ENCODE assay signal across 15 cellular contexts in genomic region chr11:114279778-114280532, GRCh38. TPM values are rescaled to one million over a fixed set of nuclear protein-coding genes. Genes with fewer than 3 reads are reported as not detected.
A peak's percentile ranks its signal among the peaks of the same experiment; 100 is the strongest.
DNase-seq lines count a peak whose midpoint lies in the region; ATAC-seq and TF ChIP-seq lines count a peak whose summit lies in the region.
"Had no signal": no experiment of that assay in that cellular context is flagged by ENCODE, and none has a peak within 500 bp of the region (broad histone marks: within the 10 kb centered on the region; RNA-seq: fewer than 3 reads in every experiment).

No MANE protein-coding gene starts in this region.

- no peaks in the 10 kb centered on the region for H3K36me3 ChIP-seq in psoas muscle (ENCODE audit: insufficient read depth in 1 of 2, low read depth in 1 of 2)

- WGBS in psoas muscle, 3 donors, result 90 to 92% (median 91%) methylated on average over 10 of the region's 10 CpGs

- H3K27me3 Mint-ChIP-seq in activated CD4-positive, alpha-beta T cell treated with anti-CD3 and anti-CD28 coated beads for 36 hours, result peaks cover 20% of the 10 kb centered on the region

- DNase-seq in Daoy (ENCODE audit: low read depth), result peak; percentile 54
- DNase-seq in SW480 (ENCODE audit: low spot score), result peak; percentile 44
- peak; percentile 72 for DNase-seq in fibroblast of mammary gland (ENCODE audit: low read depth)
- no peak for DNase-seq in psoas muscle
- no peak for DNase-seq in foreskin melanocyte
- DNase-seq in activated CD4-positive, alpha-beta T cell treated with anti-CD3 and anti-CD28 coated beads for 36 hours, result no peak
- no peak for DNase-seq in stimulated activated CD4-positive, alpha-beta T cell treated with anti-CD3 and anti-CD28 coated beads, Interleukin-2, amount 100 ng/mL, for 24 hours

- H3K27ac Mint-ChIP-seq in activated CD4-positive, alpha-beta T cell treated with anti-CD3 and anti-CD28 coated beads for 36 hours, result no peak overlapping the region
- H3K27ac Mint-ChIP-seq: dendritic cell treated with granulocyte-macrophage colony-stimulating factor and Interleukin-4, amounts not matched to agents 40 ng/mL and 50 ng/mL, for 4 days; stimulated activated naive CD8-positive, alpha-beta T cell treated with anti-CD3 and anti-CD28 coated beads, Interleukin-15, amount 100 ng/mL, for 72 hours had no signal

- CTCF ChIA-PET in activated CD4-positive, alpha-beta T cell treated with anti-CD3 and anti-CD28 coated beads for 36 hours (lab: Charles Lee), result interaction anchor here (1.2 kb wide), 1 partner anchor 19 kb away, joined by 3 read pairs; no protein-coding TSS in a partner anchor

- H3K27me3 ChIP-seq in psoas muscle (ENCODE audit: insufficient read depth in 3 of 3, low read length in 2 of 3), result peaks cover 0 to 5% (median 0%) of the 10 kb centered on the region in 3 donors

- no peaks in the 10 kb centered on the region for H3K4me1 Mint-ChIP-seq in activated CD4-positive, alpha-beta T cell treated with anti-CD3 and anti-CD28 coated beads for 36 hours
- H3K4me1 Mint-ChIP-seq: CD14-positive monocyte; stimulated activated naive CD8-positive, alpha-beta T cell treated with anti-CD3 and anti-CD28 coated beads, Interleukin-15, amount 100 ng/mL, for 72 hours had no signal

- H3K4me1 ChIP-seq in psoas muscle, result peaks cover 3% of the 10 kb centered on the region

- no peaks in the 10 kb centered on the region for H3K9me3 Mint-ChIP-seq in activated CD4-positive, alpha-beta T cell treated with anti-CD3 and anti-CD28 coated beads for 36 hours (ENCODE audit: low read depth)
- H3K9me3 Mint-ChIP-seq: CD14-positive monocyte; dendritic cell treated with granulocyte-macrophage colony-stimulating factor and Interleukin-4, amounts not matched to agents 40 ng/mL and 50 ng/mL, for 4 days; stimulated activated naive CD8-positive, alpha-beta T cell treated with anti-CD3 and anti-CD28 coated beads, Interleukin-15, amount 100 ng/mL, for 72 hours had no signal

- H3K27ac ChIP-seq in psoas muscle, result no peak overlapping the region
- H3K27ac ChIP-seq: KMS-11, SK-N-MC had no signal

- TF ChIP-seq CTCF in fibroblast of mammary gland (conservative IDR thresholded peaks at IDR 0.05; ENCODE audit: control insufficient read depth, insufficient read depth, low read depth, low read length) (no peak), psoas muscle (IDR thresholded peaks at IDR 0.05) (no peak)

- no peaks in the 10 kb centered on the region for H3K36me3 Mint-ChIP-seq in activated CD4-positive, alpha-beta T cell treated with anti-CD3 and anti-CD28 coated beads for 36 hours (ENCODE audit: low read depth)
- H3K36me3 Mint-ChIP-seq: CD14-positive monocyte had no signal

- POLR2A ChIA-PET in activated CD4-positive, alpha-beta T cell treated with anti-CD3 and anti-CD28 coated beads for 36 hours (lab: Charles Lee), result no interaction called here

- H3K4me3 Mint-ChIP-seq in activated CD4-positive, alpha-beta T cell treated with anti-CD3 and anti-CD28 coated beads for 36 hours, result no peak overlapping the region
- H3K4me3 Mint-ChIP-seq: CD14-positive monocyte; dendritic cell treated with granulocyte-macrophage colony-stimulating factor and Interleukin-4, amounts not matched to agents 40 ng/mL and 50 ng/mL, for 4 days; stimulated activated naive CD8-positive, alpha-beta T cell treated with anti-CD3 and anti-CD28 coated beads, Interleukin-15, amount 100 ng/mL, for 72 hours had no signal

- H3K9me3 ChIP-seq in psoas muscle, result no peaks in the 10 kb centered on the region

- H3K4me3 ChIP-seq in fibroblast of mammary gland (ENCODE audit: control insufficient read depth, low read depth, low read length), result no peak overlapping the region
- no peak overlapping the region for H3K4me3 ChIP-seq in psoas muscle
- H3K4me3 ChIP-seq: SK-N-MC had no signal

- intact Hi-C loops in psoas muscle (cut with DNase I), result loop anchor here in 1 of 2 donors (5.0 kb wide), 1 partner anchor 482 kb away; no protein-coding TSS in a partner anchor
- intact Hi-C loops in activated CD4-positive, alpha-beta T cell treated with anti-CD3 and anti-CD28 coated beads for 36 hours (cut with DNase I, micrococcal nuclease), result no loop called here

- ATAC-seq in psoas muscle (peak in 3 of 4 donors; percentile 3 to 22 (median 19)), HG03460 (IDR thresholded peaks at IDR 0.05; ENCODE audit: unreplicated experiment) (no peak)
- no peak for ATAC-seq in activated CD4-positive, alpha-beta T cell treated with anti-CD3 and anti-CD28 coated beads for 36 hours
- ATAC-seq: stimulated activated naive CD8-positive, alpha-beta T cell treated with anti-CD3 and anti-CD28 coated beads, Interleukin-15, amount 100 ng/mL, for 72 hours had no signal

RNA-seq across cellular contexts. Expression of gene NNMT, which starts 16.2 kb away (rescaled TPM):
- total RNA-seq in Daoy (2014; rRNA removed; shearing (Covaris generic)), result 187 and 246 TPM in 2 replicates
- 1,000 to 10,000 TPM in 1 of 4 donors, 100 to 1,000 TPM in 3; 165 to 2,602 (median 604) TPM for total RNA-seq in psoas muscle
- polyA plus RNA-seq in psoas muscle, result 1,000 to 10,000 TPM in 2 of 3 donors, 100 to 1,000 TPM in 1; 649 to 3,089 (median 1,851) TPM
- total RNA-seq in activated CD4-positive, alpha-beta T cell treated with anti-CD3 and anti-CD28 coated beads for 36 hours, result not detected
- total RNA-seq: H7 had no signal
- polyA plus RNA-seq: CD14-positive monocyte, neural cell had no signal

Comparison
In these comparisons a context has a peak if more than half of its experiments do, and no peak if none do; other contexts are left out.
1. DNase-seq: peak in Daoy (single experiment), SW480 (single experiment) and fibroblast of mammary gland (single experiment); none in psoas muscle (0 of 2), foreskin melanocyte (single experiment), activated CD4-positive, alpha-beta T cell treated with anti-CD3 and anti-CD28 coated beads for 36 hours (single experiment) and stimulated activated CD4-positive, alpha-beta T cell treated with anti-CD3 and anti-CD28 coated beads, Interleukin-2, amount 100 ng/mL, for 24 hours (0 of 2).
2. ATAC-seq: peak in psoas muscle (3 of 4); none in activated CD4-positive, alpha-beta T cell treated with anti-CD3 and anti-CD28 coated beads for 36 hours (single experiment) and HG03460 (single experiment).
3. RNA of gene NNMT, which starts 16.2 kb away (total RNA-seq): 165 to 2,602 TPM in psoas muscle and 187 to 246 TPM in Daoy; not detected in activated CD4-positive, alpha-beta T cell treated with anti-CD3 and anti-CD28 coated beads for 36 hours; every median in the first group is over 100 times any median in the second.